9 cellular contexts compared by ENCODE assay signal in genomic region chr4:153257151-153257620, GRCh38. TPM values are rescaled to one million over a fixed set of nuclear protein-coding genes. Genes with fewer than 3 reads are reported as not detected.
DNase-seq lines count a peak whose midpoint lies in the region; TF ChIP-seq lines count a peak whose summit lies in the region.
"Had no signal": no experiment of that assay in that cellular context is flagged by ENCODE, and none has a peak within 500 bp of the region (broad histone marks: within the 10 kb centered on the region; RNA-seq: fewer than 3 reads in every experiment).

No MANE protein-coding gene starts in this region.

- H3K27me3 ChIP-seq in GM06990 (replicated peaks; ENCODE audit: control insufficient read depth, insufficient read depth, low read length) (no peaks in the 10 kb centered on the region), endodermal cell (ENCODE audit: control insufficient read depth, insufficient read depth, low read length, poor library complexity, severe bottlenecking) (no peaks in the 10 kb centered on the region), stomach (no peaks in the 10 kb centered on the region)

- H3K4me3 ChIP-seq in GM06990 (replicated peaks; ENCODE audit: low read depth, low read length) (peak overlapping the region; percentile 29), HEK293 (ENCODE audit: low read depth, low read length) (no peak overlapping the region), endodermal cell (ENCODE audit: low read length) (peak overlapping the region; percentile 67), stomach (no peak overlapping the region)

- no peak for TF ChIP-seq CTCF in GM06990 (IDR thresholded peaks at IDR 0.05; ENCODE audit: insufficient read depth, low read length, poor library complexity, severe bottlenecking)
- TF ChIP-seq CTCF in HEK293 (tag by site-specific recombination; IDR thresholded peaks at IDR 0.05) = no peak
- TF ChIP-seq CTCF in endodermal cell (conservative IDR thresholded peaks at IDR 0.05) = no peak
- TF ChIP-seq CTCF in neural crest cell (conservative IDR thresholded peaks at IDR 0.05) = no peak
- TF ChIP-seq CTCF in stomach (IDR thresholded peaks at IDR 0.05) = no peak

- peaks cover 2% of the 10 kb centered on the region for H3K27me3 Mint-ChIP-seq in endodermal cell (ENCODE audit: insufficient read depth)
- H3K27me3 Mint-ChIP-seq in neural crest cell (ENCODE audit: low read depth) = no peaks in the 10 kb centered on the region

- WGBS in endodermal cell (ENCODE audit: insufficient coverage in 1 of 2, insufficient read length in 1 of 2), 2 experiments = 17 to 18% methylated on average over 4 to 11 of the region's 11 CpGs
- 39 to 59% (median 42%) methylated on average over 11 of the region's 11 CpGs for whole genome bisulfite sequencing in stomach, 5 donors

- H3K27ac ChIP-seq in HEK293 (ENCODE audit: extremely low read depth, low read depth, low read length) = peak overlapping the region; percentile 24; the same call in 1 of the 2 replicates
- peak overlapping the region; percentile 94 for H3K27ac ChIP-seq in endodermal cell (ENCODE audit: low read depth, low read length)
- peak overlapping the region in 1 of 5 donors; percentile 46 for H3K27ac ChIP-seq in stomach

- H3K4me1 Mint-ChIP-seq in endodermal cell = peaks cover 4% of the 10 kb centered on the region
- peaks cover 32% of the 10 kb centered on the region for H3K4me1 Mint-ChIP-seq in neural crest cell

- H3K4me3 Mint-ChIP-seq in endodermal cell (no peak overlapping the region), neural crest cell (no peak overlapping the region)
- H3K4me3 Mint-ChIP-seq: naive thymus-derived CD8-positive, alpha-beta T cell had no signal

- no peak overlapping the region for H3K27ac Mint-ChIP-seq in endodermal cell
- H3K27ac Mint-ChIP-seq in neural crest cell (ENCODE audit: unreplicated experiment) = no peak overlapping the region
- H3K27ac Mint-ChIP-seq: naive thymus-derived CD8-positive, alpha-beta T cell had no signal

- H3K36me3 Mint-ChIP-seq in endodermal cell (ENCODE audit: low read depth) (peaks cover 27% of the 10 kb centered on the region), neural crest cell (ENCODE audit: low read depth) (peaks cover 7% of the 10 kb centered on the region)

- no peak for TF ChIP-seq EP300 in stomach (IDR thresholded peaks at IDR 0.05)

- H3K4me1 ChIP-seq in HEK293 (ENCODE audit: control insufficient read depth, insufficient read depth, low read length) (peaks cover 14% of the 10 kb centered on the region; the same call in 1 of the 2 replicates), endodermal cell (ENCODE audit: control insufficient read depth, insufficient read depth, low read length) (peaks cover 10% of the 10 kb centered on the region), stomach (peaks cover 5 to 49% (median 22%) of the 10 kb centered on the region in 4 donors)

- intact Hi-C loops in stomach (cut with DNase I; ENCODE audit: low total_unique reads) = no loop called here

- no peaks in the 10 kb centered on the region for H3K36me3 ChIP-seq in GM06990 (ENCODE audit: control insufficient read depth, insufficient read depth, low read length)
- no peaks in the 10 kb centered on the region for H3K36me3 ChIP-seq in HEK293 (ENCODE audit: control insufficient read depth in 2 of 2, insufficient read depth in 1 of 2, low read length in 2 of 2)
- H3K36me3 ChIP-seq in endodermal cell (ENCODE audit: control insufficient read depth, insufficient read depth, low read length) = peaks cover 41% of the 10 kb centered on the region
- H3K36me3 ChIP-seq in stomach = peaks cover 0 to 4% (median 0%) of the 10 kb centered on the region in 4 donors

- peaks cover 10% of the 10 kb centered on the region for H3K9me3 Mint-ChIP-seq in endodermal cell
- no peaks in the 10 kb centered on the region for H3K9me3 Mint-ChIP-seq in neural crest cell

- TF ChIP-seq POLR2A in stomach (IDR thresholded peaks at IDR 0.05) = no peak

- CTCF ChIA-PET in HEK293 (lab: Yijun Ruan, JAX) = no interaction called here

- POLR2A ChIA-PET in HEK293 (lab: Yijun Ruan, JAX) = no interaction called here

- H3K9me3 ChIP-seq in HEK293 (ENCODE audit: control insufficient read depth, insufficient read depth, low read depth, low read length) = no peaks in the 10 kb centered on the region
- H3K9me3 ChIP-seq in endodermal cell (ENCODE audit: control insufficient read depth, low read length) = peaks cover 15% of the 10 kb centered on the region
- peaks cover 0 to 7% (median 6%) of the 10 kb centered on the region in 4 donors for H3K9me3 ChIP-seq in stomach

- no peak for DNase-seq in GM06990 (ENCODE audit: extremely low read depth, insufficient read length)
- peak; percentile 72 for DNase-seq in SK-N-DZ (ENCODE audit: low spot score)
- DNase-seq in endodermal cell = peak; percentile 88
- peak; percentile 37 for DNase-seq in neural crest cell (ENCODE audit: low read depth, low spot score)
- DNase-seq in T-helper 9 cell = no peak
- DNase-seq in stomach = no peak
- DNase-seq in D341Med (ENCODE audit: low spot score) = no peak

- no peak overlapping the region for H3K9ac ChIP-seq in endodermal cell (ENCODE audit: extremely low read depth, low read length, poor library complexity, severe bottlenecking)

TF ChIP-seq in HEK293, 187 proteins besides CTCF, POLR2A, EP300 and RAD21 (continues in another document):
- TF ChIP-seq ZNF341 (tag by site-specific recombination; IDR thresholded peaks at IDR 0.05; ENCODE audit: low read depth) (no peak), GLIS1 (tag by site-specific recombination; IDR thresholded peaks at IDR 0.05) (peak; percentile 70), ZFHX2 (tag by site-specific recombination; conservative IDR thresholded peaks at IDR 0.05) (peak; percentile 61), TSHZ1 (tag by site-specific recombination; IDR thresholded peaks at IDR 0.05; ENCODE audit: borderline replicate concordance) (0 out of 2 replicates have a peak, but pooled peaks have one; percentile 21), ZNF76 (tag by site-specific recombination; IDR thresholded peaks at IDR 0.05; ENCODE audit: borderline replicate concordance, low read depth) (peak; percentile 86), ZNF785 (tag by site-specific recombination; IDR thresholded peaks at IDR 0.05) (no peak), ZNF501 (tag by site-specific recombination; IDR thresholded peaks at IDR 0.05) (0 out of 2 replicates have a peak, but pooled peaks have one; percentile 32), ZNF837 (tag by site-specific recombination; IDR thresholded peaks at IDR 0.05) (no peak), ZBTB21 (tag by site-specific recombination; IDR thresholded peaks at IDR 0.05) (0 out of 2 replicates have a peak, but pooled peaks have one; percentile 15), ZNF670 (tag by site-specific recombination; IDR thresholded peaks at IDR 0.05; ENCODE audit: low read depth) (no peak), KLF8 (tag by site-specific recombination; IDR thresholded peaks at IDR 0.05) (0 out of 2 replicates have a peak, but pooled peaks have one; percentile 25), ZNF473 (tag by site-specific recombination; IDR thresholded peaks at IDR 0.05) (no peak)
- TF ChIP-seq, protein P1, sequence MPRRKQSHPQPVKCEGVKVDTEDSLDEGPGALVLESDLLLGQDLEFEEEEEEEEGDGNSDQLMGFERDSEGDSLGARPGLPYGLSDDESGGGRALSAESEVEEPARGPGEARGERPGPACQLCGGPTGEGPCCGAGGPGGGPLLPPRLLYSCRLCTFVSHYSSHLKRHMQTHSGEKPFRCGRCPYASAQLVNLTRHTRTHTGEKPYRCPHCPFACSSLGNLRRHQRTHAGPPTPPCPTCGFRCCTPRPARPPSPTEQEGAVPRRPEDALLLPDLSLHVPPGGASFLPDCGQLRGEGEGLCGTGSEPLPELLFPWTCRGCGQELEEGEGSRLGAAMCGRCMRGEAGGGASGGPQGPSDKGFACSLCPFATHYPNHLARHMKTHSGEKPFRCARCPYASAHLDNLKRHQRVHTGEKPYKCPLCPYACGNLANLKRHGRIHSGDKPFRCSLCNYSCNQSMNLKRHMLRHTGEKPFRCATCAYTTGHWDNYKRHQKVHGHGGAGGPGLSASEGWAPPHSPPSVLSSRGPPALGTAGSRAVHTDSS (tag by site-specific recombination; IDR thresholded peaks at IDR 0.05) = no peak

RNA-seq across cellular contexts. Expression of gene TRIM2, which starts 52.9 kb away (rescaled TPM):
- 27.6 and 36.5 TPM in 2 replicates for polyA plus RNA-seq in SK-N-DZ (2014; cell fraction: cytosol; rRNA removed)
- polyA plus RNA-seq in SK-N-DZ (2014; cell fraction: nucleus; rRNA removed) = 18.9 and 20.8 TPM in 2 replicates
- total RNA-seq in endodermal cell (10 to 100 TPM; 31.8 to 56.1 TPM), neural crest cell (105 and 106 TPM in 2 replicates), stomach (100 to 1,000 TPM in 2 of 5 donors, 10 to 100 TPM in 3; 38.8 to 327 (median 96.2) TPM)
- polyA plus RNA-seq in endodermal cell (2013, experiment 1 of 2) = 83.8 TPM
- 72.7 TPM for polyA plus RNA-seq in endodermal cell (2013, experiment 2 of 2)
- 10 to 100 TPM; 11.2 to 26.1 (median 24.8) TPM for polyA plus RNA-seq in stomach

Comparison
In these comparisons a context has a peak if more than half of its experiments do, and no peak if none do; other contexts are left out.
1. DNase-seq: peak in SK-N-DZ (single experiment), endodermal cell (single experiment) and neural crest cell (single experiment); none in GM06990 (single experiment), T-helper 9 cell (single experiment), stomach (single experiment) and D341Med (single experiment).
2. H3K4me3 ChIP-seq: peak in GM06990 (single experiment) and endodermal cell (single experiment); none in HEK293 (single experiment) and stomach (0 of 4).